Comparison of ENCODE assay signal across 1 cellular context in the genomic region with DNA sequence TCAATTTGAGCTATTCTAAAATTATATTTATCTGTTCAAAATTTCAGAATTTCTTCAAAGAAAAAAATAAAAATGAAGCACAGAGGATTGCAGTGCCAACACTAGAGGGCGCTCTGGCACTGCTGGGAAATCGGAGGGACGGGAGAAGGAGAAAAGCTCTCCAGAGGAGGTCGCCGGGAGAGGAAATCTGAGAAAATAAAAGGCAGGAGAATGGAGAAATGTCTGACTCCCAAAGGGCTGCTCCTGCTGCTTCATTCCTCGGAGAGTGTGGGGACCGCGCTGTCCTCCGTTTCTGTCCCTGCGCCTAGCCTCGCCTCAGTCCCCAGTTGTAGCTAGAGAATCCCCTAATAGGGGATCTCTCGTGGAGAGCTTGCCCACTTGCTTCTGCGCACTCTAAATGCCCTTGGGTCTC.
A peak's percentile ranks its signal among the peaks of the same experiment; 100 is the strongest.
TF ChIP-seq lines count a peak whose summit lies in the region.

No MANE protein-coding gene starts in this region.

TF ChIP-seq in K562, 482 proteins besides CTCF, POLR2A, EP300 and RAD21:
- TF ChIP-seq DDX20 (tag; IDR thresholded peaks at IDR 0.05; ENCODE audit: low read depth): no peak
- TF ChIP-seq ZNF384 (IDR thresholded peaks at IDR 0.05; ENCODE audit: low read depth, low read length): peak; percentile 82
- peak; percentile 47; the same call in 1 of the 2 replicates for TF ChIP-seq CC2D1A (IDR thresholded peaks at IDR 0.05)
- TF ChIP-seq BRD9 (IDR thresholded peaks at IDR 0.05; ENCODE audit: low read depth, partially characterized antibody): no peak
- peak; percentile 81 for TF ChIP-seq SMC3 (conservative IDR thresholded peaks at IDR 0.05; ENCODE audit: insufficient read depth, low read depth, low read length)
- peak; percentile 65; the same call in 1 of the 2 replicates for TF ChIP-seq ARID2 (IDR thresholded peaks at IDR 0.05)
- peak; percentile 97 for TF ChIP-seq DEAF1 (CRISPR knock-in tag; IDR thresholded peaks at IDR 0.05)
- TF ChIP-seq CEBPG (CRISPR knock-in tag; IDR thresholded peaks at IDR 0.05): no peak
- TF ChIP-seq CEBPG (tag; conservative IDR thresholded peaks at IDR 0.05 in 1 of 2, IDR thresholded peaks at IDR 0.05 in 1 of 2): 0 out of 4 replicates have a peak, but pooled peaks of 1 of the 2 experiments have one; percentile 43
- no peak for TF ChIP-seq TBP (optimal IDR thresholded peaks at IDR 0.05; ENCODE audit: low read depth, low read length)
- TF ChIP-seq STAG1 (CRISPR knock-in tag; IDR thresholded peaks at IDR 0.05; ENCODE audit: borderline replicate concordance): peak; percentile 45; the same call in 1 of the 2 replicates
